ENCODE assay signal across 8 cellular contexts in genomic region chr11:69641681-69642548, GRCh38. TPM values are rescaled to one million over a fixed set of nuclear protein-coding genes. Genes with fewer than 3 reads are reported as not detected.
DNase-seq lines count a peak whose midpoint lies in the region; ATAC-seq, FAIRE-seq and TF ChIP-seq lines count a peak whose summit lies in the region.

No MANE protein-coding gene starts in this region.

- TSS peak; percentile 30 for BruUV-seq in endothelial cell of umbilical vein (replicated peaks; lab: Mats Ljungman, UMichigan)

- TF ChIP-seq POLR2A in endothelial cell of umbilical vein (IDR thresholded peaks at IDR 0.05; ENCODE audit: low read depth, low read length), result peak; percentile 30

- dilution Hi-C loops in endothelial cell of umbilical vein (cut with MboI; ENCODE audit: extremely low pct_ligation_motif_present, low sequenced_read_pairs), result no loop called here

- no peaks in the 10 kb centered on the region for H3K36me3 ChIP-seq in CD4-positive, CD25-positive, alpha-beta regulatory T cell (ENCODE audit: control insufficient read depth, insufficient read depth, low read length)
- H3K36me3 ChIP-seq in OCI-LY3 (replicated peaks; ENCODE audit: low read depth, low read length) (peaks cover 27% of the 10 kb centered on the region), endothelial cell of umbilical vein (ENCODE audit: control insufficient read depth in 2 of 2, extremely low read depth in 1 of 2, insufficient read depth in 2 of 2, low read length in 2 of 2) (peaks cover 6 to 17% of the 10 kb centered on the region in 2 experiments), neutrophil (no peaks in the 10 kb centered on the region)

- H4K20me1 ChIP-seq in OCI-LY3 (ENCODE audit: insufficient read depth, low read length), result peaks cover 11% of the 10 kb centered on the region
- H4K20me1 ChIP-seq in endothelial cell of umbilical vein (replicated peaks; ENCODE audit: control insufficient read depth, extremely low read depth, insufficient read depth, low read length), result no peaks in the 10 kb centered on the region

- peaks cover 0 to 2% (median 0%) of the 10 kb centered on the region in 7 donors for H3K9me3 Mint-ChIP-seq in CD4-positive, CD25-positive, alpha-beta regulatory T cell

- TF ChIP-seq CTCF in OCI-LY3 (IDR thresholded peaks at IDR 0.05; ENCODE audit: low read depth, low read length) (no peak), endothelial cell of umbilical vein (IDR thresholded peaks at IDR 0.05; ENCODE audit: extremely low read depth in 1 of 2, insufficient read depth in 1 of 2, low read depth in 1 of 2, low read length in 2 of 2) (no peak), neutrophil (IDR thresholded peaks at IDR 0.05) (no peak)

- H3K4me2 ChIP-seq in OCI-LY3 (ENCODE audit: low read length) (peak overlapping the region; percentile 75), endothelial cell of umbilical vein (ENCODE audit: insufficient read depth, low read length) (no peak overlapping the region)

- H3K27ac Mint-ChIP-seq in CD4-positive, CD25-positive, alpha-beta regulatory T cell, result no peak overlapping the region

- no peak for FAIRE-seq in endothelial cell of umbilical vein (lab: Jason Lieb, UNC)

- H3K79me2 ChIP-seq in OCI-LY3 (ENCODE audit: low read length) (peaks cover 27% of the 10 kb centered on the region), endothelial cell of umbilical vein (ENCODE audit: control insufficient read depth, insufficient read depth, low read length) (peaks cover 65% of the 10 kb centered on the region)

- no peak overlapping the region for H3K27ac ChIP-seq in CD4-positive, CD25-positive, alpha-beta regulatory T cell (ENCODE audit: insufficient read depth, low read length, poor library complexity, severe bottlenecking)
- H3K27ac ChIP-seq in OCI-LY3 (ENCODE audit: low read length) (peak overlapping the region; percentile 73), endothelial cell of umbilical vein (ENCODE audit: insufficient read depth, low read depth, low read length) (peak overlapping the region; percentile 67), neutrophil (no peak overlapping the region)

- no peaks in the 10 kb centered on the region for H3K9me3 ChIP-seq in CD4-positive, CD25-positive, alpha-beta regulatory T cell (ENCODE audit: control insufficient read depth in 2 of 2, low read length in 2 of 2)
- H3K9me3 ChIP-seq in OCI-LY3 (ENCODE audit: insufficient read depth, low read length) (no peaks in the 10 kb centered on the region), endothelial cell of umbilical vein (replicated peaks; ENCODE audit: control insufficient read depth, insufficient read depth, low read length) (no peaks in the 10 kb centered on the region), neutrophil (no peaks in the 10 kb centered on the region)

- no peaks in the 10 kb centered on the region for H3K27me3 ChIP-seq in CD4-positive, CD25-positive, alpha-beta regulatory T cell (ENCODE audit: control insufficient read depth, insufficient read depth, low read length)
- H3K27me3 ChIP-seq in OCI-LY3 (ENCODE audit: low read depth, low read length) (peaks cover 6% of the 10 kb centered on the region; the same call in 1 of the 2 replicates), endothelial cell of umbilical vein (ENCODE audit: control insufficient read depth in 2 of 2, insufficient read depth in 2 of 2, low read length in 2 of 2) (no peaks in the 10 kb centered on the region), neutrophil (peaks cover 89% of the 10 kb centered on the region)

- H3K27me3 Mint-ChIP-seq in CD4-positive, CD25-positive, alpha-beta regulatory T cell, result peaks cover 44% of the 10 kb centered on the region

- H2AFZ ChIP-seq in OCI-LY3 (ENCODE audit: low read depth, low read length), result peak overlapping the region; percentile 76
- no peak overlapping the region for H2AFZ ChIP-seq in endothelial cell of umbilical vein (ENCODE audit: low read depth, low read length)

- peaks cover 33% of the 10 kb centered on the region for H3K4me1 ChIP-seq in CD4-positive, CD25-positive, alpha-beta regulatory T cell (ENCODE audit: control insufficient read depth, insufficient read depth, low read length, poor library complexity, severe bottlenecking)
- H3K4me1 ChIP-seq in OCI-LY3 (ENCODE audit: low read length), result peaks cover 7% of the 10 kb centered on the region
- peaks cover 40% of the 10 kb centered on the region for H3K4me1 ChIP-seq in endothelial cell of umbilical vein (ENCODE audit: control insufficient read depth, extremely low read depth, insufficient read depth, low read length)
- H3K4me1 ChIP-seq in neutrophil (ENCODE audit: control insufficient read depth in 1 of 2, insufficient read depth in 1 of 2, low read depth in 1 of 2, low read length in 1 of 2), result peaks cover 13 to 41% of the 10 kb centered on the region in 2 experiments

- POLR2A ChIA-PET in endothelial cell of umbilical vein (lab: Charles Lee), result interaction anchor here (0.5 to 1.4 kb wide), 4 partner anchors 28 to 349 kb away, joined by 3 to 7 read pairs (median 4); partner anchors contain the start of gene MYEOV

- H3K4me3 ChIP-seq in CD4-positive, CD25-positive, alpha-beta regulatory T cell (ENCODE audit: low read depth, low read length), result no peak overlapping the region
- H3K4me3 ChIP-seq in OCI-LY3 (ENCODE audit: low read length) (peak overlapping the region; percentile 84), endothelial cell of umbilical vein (replicated peaks in 1 of 3; ENCODE audit: insufficient read depth in 1 of 3, low read depth in 1 of 3, low read length in 3 of 3) (peak overlapping the region; percentile 61 to 90 (median 73)), neutrophil (ENCODE audit: low read depth in 1 of 2, low read length in 1 of 2) (peak overlapping the region; percentile 61 to 75)

- peaks cover 0 to 32% (median 5%) of the 10 kb centered on the region in 4 donors for H3K4me1 Mint-ChIP-seq in CD4-positive, CD25-positive, alpha-beta regulatory T cell

- no peak for DNase-seq in CD4-positive, CD25-positive, alpha-beta regulatory T cell
- peak; percentile 18 for DNase-seq in endothelial cell of umbilical vein (ENCODE audit: low read depth, low spot score)
- no peak for DNase-seq in NCI-H187 treated with DMSO at 0.1 percent for 48 hours (lab: John Stamatoyannopoulos, UW)
- DNase-seq in NCI-H510A treated with DMSO at 0.1 percent for 48 hours (lab: John Stamatoyannopoulos, UW), result no peak
- no peak for DNase-seq in NOMO-1 (lab: John Stamatoyannopoulos, UW; ENCODE audit: unreplicated experiment in 2 of 2)

- no peaks in the 10 kb centered on the region for H3K36me3 Mint-ChIP-seq in CD4-positive, CD25-positive, alpha-beta regulatory T cell

- H3K9ac ChIP-seq in OCI-LY3 (ENCODE audit: low read length), result peak overlapping the region; percentile 96
- peak overlapping the region; percentile 92 for H3K9ac ChIP-seq in endothelial cell of umbilical vein (replicated peaks; ENCODE audit: extremely low read depth, insufficient read depth, low read length)

- no peaks in the 10 kb centered on the region for H3K9me1 ChIP-seq in endothelial cell of umbilical vein (replicated peaks; ENCODE audit: control insufficient read depth, extremely low read depth, insufficient read depth, low read length)

- CTCF ChIA-PET in endothelial cell of umbilical vein (lab: Charles Lee), result interaction anchor here (1.1 to 6.3 kb wide), 8 partner anchors 11 to 539 kb away, joined by 3 to 154 read pairs (median 18); partner anchors contain the start of gene MYEOV

- ATAC-seq in CD4-positive, CD25-positive, alpha-beta regulatory T cell (ENCODE audit: low read depth in 2 of 2), result no peak
- ATAC-seq in HG03460 (IDR thresholded peaks at IDR 0.05; ENCODE audit: unreplicated experiment), result no peak

- peak overlapping the region in 3 of 4 donors; percentile 68 to 87 (median 80) for H3K4me3 Mint-ChIP-seq in CD4-positive, CD25-positive, alpha-beta regulatory T cell

- intact Hi-C loops in endothelial cell of umbilical vein (cut with micrococcal nuclease), result loop anchor here (1.0 to 2.0 kb wide), 4 partner anchors 29 to 519 kb away; no protein-coding TSS in a partner anchor

TF ChIP-seq in endothelial cell of umbilical vein, 7 proteins besides CTCF, POLR2A, EP300 and RAD21:
- TF ChIP-seq POLR2AphosphoS5 (IDR thresholded peaks at IDR 0.05; ENCODE audit: insufficient read depth, low read depth, low read length) (peak; percentile 26), MAX (IDR thresholded peaks at IDR 0.05; ENCODE audit: insufficient read depth, insufficient read length) (no peak)
TF ChIP-seq in endothelial cell of umbilical vein: peak in this region for 1.

RNA-seq across cellular contexts. Expression of gene CCND1, which starts 1.0 kb away (rescaled TPM):
- 3.6 TPM for total RNA-seq in CD4-positive, CD25-positive, alpha-beta regulatory T cell
- polyA plus RNA-seq in CD4-positive, CD25-positive, alpha-beta regulatory T cell, result under 1 TPM in 2 of 4 donors, not detected in 2; 0.17 to 0.65 TPM
- total RNA-seq in endothelial cell of umbilical vein, result 336 and 370 TPM in 2 replicates
- polyA plus RNA-seq in endothelial cell of umbilical vein, result 98.7 and 113 TPM in 2 replicates
- polyA plus RNA-seq in endothelial cell of umbilical vein (2011; cell fraction: cytosol; rRNA removed), result 120 and 122 TPM in 2 replicates
- polyA plus RNA-seq in endothelial cell of umbilical vein (2011; cell fraction: nucleus; rRNA removed), result 102 and 108 TPM in 2 replicates
- polyA plus RNA-seq in endothelial cell of umbilical vein (2012), result 207 and 276 TPM in 2 replicates
- polyA minus RNA-seq in endothelial cell of umbilical vein, result 128 and 155 TPM in 2 replicates
- 24.0 TPM for polyA minus RNA-seq in endothelial cell of umbilical vein (2011; cell fraction: cytosol; rRNA and poly(A)+ RNA removed)
- polyA minus RNA-seq in endothelial cell of umbilical vein (2011; cell fraction: nucleus; rRNA and poly(A)+ RNA removed), result 63.3 and 131 TPM in 2 replicates

RNA-seq across cellular contexts. Expression of gene LTO1, which starts 33.2 kb away (rescaled TPM):
- 37.6 TPM for total RNA-seq in CD4-positive, CD25-positive, alpha-beta regulatory T cell
- 10 to 100 TPM; 15.5 to 23.3 (median 17.6) TPM for polyA plus RNA-seq in CD4-positive, CD25-positive, alpha-beta regulatory T cell
- total RNA-seq in endothelial cell of umbilical vein, result 27.3 and 30.9 TPM in 2 replicates
- 22.1 and 26.8 TPM in 2 replicates for polyA plus RNA-seq in endothelial cell of umbilical vein
- 19.8 and 23.3 TPM in 2 replicates for polyA plus RNA-seq in endothelial cell of umbilical vein (2011; cell fraction: cytosol; rRNA removed)
- 47.9 and 48.3 TPM in 2 replicates for polyA plus RNA-seq in endothelial cell of umbilical vein (2011; cell fraction: nucleus; rRNA removed)
- polyA plus RNA-seq in endothelial cell of umbilical vein (2012), result 19.3 and 22.6 TPM in 2 replicates
- polyA minus RNA-seq in endothelial cell of umbilical vein, result 17.2 and 22.0 TPM in 2 replicates
- polyA minus RNA-seq in endothelial cell of umbilical vein (2011; cell fraction: cytosol; rRNA and poly(A)+ RNA removed), result 12.4 TPM
- 25.4 and 26.6 TPM in 2 replicates for polyA minus RNA-seq in endothelial cell of umbilical vein (2011; cell fraction: nucleus; rRNA and poly(A)+ RNA removed)

Comparison
In these comparisons a context has a peak if more than half of its experiments do, and no peak if none do; other contexts are left out.
1. H3K27ac ChIP-seq: peak in OCI-LY3 (single experiment) and endothelial cell of umbilical vein (single experiment); none in CD4-positive, CD25-positive, alpha-beta regulatory T cell (single experiment) and neutrophil (single experiment).
2. RNA of gene CCND1, which starts 1.0 kb away (total RNA-seq): 336 to 370 TPM in endothelial cell of umbilical vein; 3.6 TPM in CD4-positive, CD25-positive, alpha-beta regulatory T cell (single experiment); every median in the first group is over 10 times any median in the second.